Comparison of ENCODE assay signal across 10 cellular contexts in the genomic region with DNA sequence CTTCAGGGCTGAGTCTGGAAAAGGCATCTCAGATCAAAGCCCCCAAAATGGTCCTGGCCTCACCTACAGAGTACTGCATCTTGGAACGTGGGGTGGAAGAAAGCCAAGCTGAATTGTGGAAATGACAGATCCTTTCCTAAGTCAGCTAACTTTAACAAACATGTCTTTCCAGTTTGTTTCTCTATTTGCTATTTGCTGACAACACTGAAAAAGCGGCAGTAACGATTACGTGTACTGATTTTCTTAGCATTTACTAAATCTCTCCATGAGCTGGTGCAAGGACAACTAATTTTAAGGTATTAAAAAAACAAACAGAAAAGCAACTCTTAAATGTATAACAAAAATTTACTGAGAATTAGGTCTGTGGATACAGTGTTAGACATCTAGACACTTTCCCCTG. TPM values are rescaled to one million over a fixed set of nuclear protein-coding genes. Genes with fewer than 3 reads are reported as not detected.
DNase-seq lines count a peak whose midpoint lies in the region; ATAC-seq and TF ChIP-seq lines count a peak whose summit lies in the region.
"Had no signal": no experiment of that assay in that cellular context is flagged by ENCODE, and none has a peak within 500 bp of the region (broad histone marks: within the 10 kb centered on the region; RNA-seq: fewer than 3 reads in every experiment).

No MANE protein-coding gene starts in this region.

- intact Hi-C loops in heart right ventricle (cut with DNase I) = no loop called here
- intact Hi-C loops in Right ventricle myocardium inferior (cut with DNase I) = loop anchor here (5.0 kb wide), 1 partner anchor 136 kb away; a partner anchor contains a TSS
- intact Hi-C loops in breast epithelium (cut with DNase I; ENCODE audit: low total_unique reads) = no loop called here
- intact Hi-C loops in aorta (cut with DNase I) = loop anchor here in 1 of 2 donors (5.0 kb wide), 2 partner anchors 36 to 51 kb away; no protein-coding TSS in a partner anchor

- no peaks in the 10 kb centered on the region for H3K27me3 ChIP-seq in heart right ventricle
- H3K27me3 ChIP-seq in breast epithelium = no peaks in the 10 kb centered on the region
- H3K27me3 ChIP-seq in aorta (ENCODE audit: control insufficient read depth in 1 of 2, insufficient read depth in 2 of 2, low read length in 1 of 2) = no peaks in the 10 kb centered on the region

- 64 to 71% methylated on average over 4 of the region's 4 CpGs for WGBS in heart right ventricle, 2 donors
- WGBS in aorta, 2 donors = 12 to 16% methylated on average over 4 of the region's 4 CpGs

- H3K27ac ChIP-seq in heart right ventricle (peak overlapping the region in 6 of 10 donors; percentile 88 to 92 (median 90)), breast epithelium (peak overlapping the region in 1 of 2 donors; percentile 90), aorta (ENCODE audit: low read depth in 1 of 2, low read length in 2 of 2) (peak overlapping the region; percentile 29 to 75)

- H3K36me3 Mint-ChIP-seq in mesothelial cell of epicardium = peaks cover 3% of the 10 kb centered on the region

- H3K36me3 ChIP-seq in heart right ventricle = no peaks in the 10 kb centered on the region
- no peaks in the 10 kb centered on the region for H3K36me3 ChIP-seq in breast epithelium
- no peaks in the 10 kb centered on the region for H3K36me3 ChIP-seq in aorta (ENCODE audit: control insufficient read depth in 1 of 2, insufficient read depth in 2 of 2, low read length in 1 of 2)

- no peaks in the 10 kb centered on the region for H3K9me3 Mint-ChIP-seq in mesothelial cell of epicardium

- TF ChIP-seq CTCF in heart right ventricle (IDR thresholded peaks at IDR 0.05) = no peak
- TF ChIP-seq CTCF in breast epithelium (IDR thresholded peaks at IDR 0.05) = no peak
- no peak for TF ChIP-seq CTCF in mesothelial cell of epicardium (IDR thresholded peaks at IDR 0.05; ENCODE audit: unreplicated experiment)

- DNase-seq in heart right ventricle (no peak), Right ventricle myocardium inferior (ENCODE audit: missing footprints) (no peak), breast epithelium (ENCODE audit: low spot score in 2 of 2) (no peak), mesothelial cell of epicardium (ENCODE audit: low spot score in 2 of 2, unreplicated experiment in 2 of 2) (no peak), aorta (no peak), hippocampal formation (lab: John Stamatoyannopoulos, UW) (no peak)
- DNase-seq: cerebellar nuclear complex, KG1 had no signal

- TF ChIP-seq POLR2A in breast epithelium (IDR thresholded peaks at IDR 0.05) = no peak

- ATAC-seq in heart right ventricle (no peak), Right ventricle myocardium inferior (no peak), aorta (ENCODE audit: low FRiP score) (no peak), HG03520 (IDR thresholded peaks at IDR 0.05; ENCODE audit: unreplicated experiment) (no peak), GM21423 (IDR thresholded peaks at IDR 0.05; ENCODE audit: unreplicated experiment) (no peak)

- H3K27me3 Mint-ChIP-seq in mesothelial cell of epicardium (ENCODE audit: low read depth) = no peaks in the 10 kb centered on the region

- H3K27ac Mint-ChIP-seq in mesothelial cell of epicardium = peak overlapping the region; percentile 97

- H3K4me1 ChIP-seq in heart right ventricle = peaks cover 0 to 29% (median 19%) of the 10 kb centered on the region in 9 donors
- H3K4me1 ChIP-seq in breast epithelium = peaks cover 0 to 10% of the 10 kb centered on the region in 2 donors
- peaks cover 0 to 4% of the 10 kb centered on the region in 2 donors for H3K4me1 ChIP-seq in aorta (ENCODE audit: control insufficient read depth in 1 of 2, insufficient read depth in 2 of 2, low read length in 2 of 2)

- H3K9me3 ChIP-seq in heart right ventricle (no peaks in the 10 kb centered on the region), breast epithelium (no peaks in the 10 kb centered on the region), aorta (ENCODE audit: control insufficient read depth, low read length) (no peaks in the 10 kb centered on the region)

- peak overlapping the region; percentile 92 for H3K4me3 Mint-ChIP-seq in mesothelial cell of epicardium

- H3K4me1 Mint-ChIP-seq in mesothelial cell of epicardium = peaks cover 29% of the 10 kb centered on the region

- peak overlapping the region in 8 of 10 donors; percentile 67 to 91 (median 76) for H3K4me3 ChIP-seq in heart right ventricle
- peak overlapping the region; percentile 66 to 85 (median 75) for H3K4me3 ChIP-seq in breast epithelium
- peak overlapping the region; percentile 67 to 87 for H3K4me3 ChIP-seq in aorta (ENCODE audit: low read length in 2 of 2)

RNA-seq across cellular contexts. Expression of a gene that starts 1.1 kb away (rescaled TPM):
- total RNA-seq in heart right ventricle (10 to 100 TPM; 16.9 to 38.4 (median 26.8) TPM), Right ventricle myocardium inferior (21.2 TPM), breast epithelium (10 to 100 TPM; 22.2 to 31.8 (median 22.9) TPM), mesothelial cell of epicardium (55.7 to 64.0 TPM (median 58.8 TPM) in 3 replicates), aorta (10 to 100 TPM; 50.1 to 51.5 TPM)
- polyA plus RNA-seq in heart right ventricle (10 to 100 TPM in 1 of 2 donors, 1 to 10 TPM in 1; 7.7 to 12.0 TPM), aorta (10 to 100 TPM; 28.9 to 34.6 TPM)

RNA-seq across cellular contexts. Expression of a gene that starts 24.9 kb away (rescaled TPM):
- total RNA-seq in heart right ventricle (10 to 100 TPM; 10.4 to 21.5 (median 16.0) TPM), Right ventricle myocardium inferior (16.0 TPM), breast epithelium (10 to 100 TPM in 2 of 3 donors, 1 to 10 TPM in 1; 7.4 to 24.3 (median 15.5) TPM), mesothelial cell of epicardium (18.4 to 20.6 TPM (median 20.3 TPM) in 3 replicates), aorta (10 to 100 TPM; 31.8 to 39.7 TPM)
- polyA plus RNA-seq in heart right ventricle (10 to 100 TPM; 24.7 to 29.5 TPM), aorta (10 to 100 TPM; 18.5 to 43.1 TPM)
